11 cellular contexts compared by ENCODE assay signal in the genomic region with DNA sequence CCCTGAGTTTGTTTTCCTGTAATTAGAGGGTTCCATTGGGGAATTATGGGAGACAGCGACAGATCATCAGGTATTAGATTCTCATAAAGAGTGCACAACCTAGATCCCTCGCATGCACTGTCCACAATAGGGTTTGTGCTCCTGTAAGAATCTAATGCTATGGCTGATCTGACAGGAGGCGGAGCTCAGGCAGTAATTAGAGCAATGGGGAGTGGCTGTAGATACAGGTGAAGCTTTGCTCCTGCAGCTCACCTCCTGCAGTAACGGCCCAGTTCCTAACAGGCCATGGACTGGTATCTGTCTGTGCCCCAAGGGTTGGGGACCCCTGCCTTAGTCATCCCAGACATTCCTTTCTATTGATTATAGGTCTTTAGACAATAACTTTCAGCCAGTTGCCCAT. TPM values are rescaled to one million over a fixed set of nuclear protein-coding genes. Genes with fewer than 3 reads are reported as not detected.
A peak's percentile ranks its signal among the peaks of the same experiment; 100 is the strongest.
DNase-seq lines count a peak whose midpoint lies in the region; ATAC-seq and TF ChIP-seq lines count a peak whose summit lies in the region.
"Had no signal": no experiment of that assay in that cellular context is flagged by ENCODE, and none has a peak within 500 bp of the region (broad histone marks: within the 10 kb centered on the region; RNA-seq: fewer than 3 reads in every experiment).

No MANE protein-coding gene starts in this region.

- no peak for ATAC-seq in activated B cell treated with CpG ODN at 0.5 μM for 24 hours (ENCODE audit: low read depth)
- no peak for ATAC-seq in memory B cell (ENCODE audit: low read depth)
- ATAC-seq in GM19035 (IDR thresholded peaks at IDR 0.05; ENCODE audit: unreplicated experiment) = no peak
- ATAC-seq in HG02840 (IDR thresholded peaks at IDR 0.05; ENCODE audit: low FRiP score, unreplicated experiment) = no peak

- peak overlapping the region; percentile 73 for H3K4me3 Mint-ChIP-seq in activated naive CD4-positive, alpha-beta T cell treated with anti-CD3 and anti-CD28 coated beads, Interleukin-2, amount 50 U/mL, for 24 hours
- H3K4me3 Mint-ChIP-seq in activated B cell treated with CpG ODN at 0.5 μM for 24 hours (peak overlapping the region; percentile 95), memory B cell (peak overlapping the region; percentile 45), type B pancreatic cell (peak overlapping the region; percentile 87)

- intact Hi-C loops in activated B cell treated with CpG ODN at 0.5 μM for 24 hours (cut with micrococcal nuclease) = loop anchor here (1.0 kb wide), 5 partner anchors 33 to 79 kb away; a partner anchor contains a TSS

- no peaks in the 10 kb centered on the region for H3K27me3 Mint-ChIP-seq in activated naive CD4-positive, alpha-beta T cell treated with anti-CD3 and anti-CD28 coated beads, Interleukin-2, amount 50 U/mL, for 24 hours
- no peaks in the 10 kb centered on the region for H3K27me3 Mint-ChIP-seq in activated B cell treated with CpG ODN at 0.5 μM for 24 hours
- H3K27me3 Mint-ChIP-seq in memory B cell = no peaks in the 10 kb centered on the region
- H3K27me3 Mint-ChIP-seq in type B pancreatic cell = no peaks in the 10 kb centered on the region

- H3K4me1 Mint-ChIP-seq in activated naive CD4-positive, alpha-beta T cell treated with anti-CD3 and anti-CD28 coated beads, Interleukin-2, amount 50 U/mL, for 24 hours = peaks cover 16% of the 10 kb centered on the region
- H3K4me1 Mint-ChIP-seq in activated B cell treated with CpG ODN at 0.5 μM for 24 hours = peaks cover 19% of the 10 kb centered on the region
- peaks cover 16% of the 10 kb centered on the region for H3K4me1 Mint-ChIP-seq in memory B cell
- H3K4me1 Mint-ChIP-seq in type B pancreatic cell (ENCODE audit: unreplicated experiment) = peaks cover 9% of the 10 kb centered on the region

- POLR2A ChIA-PET in activated B cell treated with CpG ODN at 0.5 μM for 24 hours (lab: Charles Lee) = interaction anchor here (1.8 to 2.3 kb wide), 3 partner anchors 34 to 52 kb away, joined by 7 to 17 read pairs (median 14); a partner anchor contains a TSS

- H3K27ac Mint-ChIP-seq in activated naive CD4-positive, alpha-beta T cell treated with anti-CD3 and anti-CD28 coated beads, Interleukin-2, amount 50 U/mL, for 24 hours = peak overlapping the region; percentile 79
- H3K27ac Mint-ChIP-seq in activated B cell treated with CpG ODN at 0.5 μM for 24 hours (peak overlapping the region; percentile 94), memory B cell (peak overlapping the region; percentile 96), type B pancreatic cell (peak overlapping the region; percentile 95)

- TF ChIP-seq CTCF in activated B cell treated with CpG ODN at 0.5 μM for 24 hours (IDR thresholded peaks at IDR 0.05) (no peak), type B pancreatic cell (conservative IDR thresholded peaks at IDR 0.05) (no peak)

- CTCF ChIA-PET in activated B cell treated with CpG ODN at 0.5 μM for 24 hours (lab: Charles Lee) = no interaction called here

- no peaks in the 10 kb centered on the region for H3K36me3 Mint-ChIP-seq in activated naive CD4-positive, alpha-beta T cell treated with anti-CD3 and anti-CD28 coated beads, Interleukin-2, amount 50 U/mL, for 24 hours
- H3K36me3 Mint-ChIP-seq in activated B cell treated with CpG ODN at 0.5 μM for 24 hours (ENCODE audit: low read depth) (peaks cover 6% of the 10 kb centered on the region), memory B cell (no peaks in the 10 kb centered on the region), type B pancreatic cell (peaks cover 6% of the 10 kb centered on the region)

- H3K9me3 Mint-ChIP-seq in activated naive CD4-positive, alpha-beta T cell treated with anti-CD3 and anti-CD28 coated beads, Interleukin-2, amount 50 U/mL, for 24 hours = no peaks in the 10 kb centered on the region
- H3K9me3 Mint-ChIP-seq in activated B cell treated with CpG ODN at 0.5 μM for 24 hours (no peaks in the 10 kb centered on the region), memory B cell (no peaks in the 10 kb centered on the region), type B pancreatic cell (no peaks in the 10 kb centered on the region)

- DNase-seq in activated naive CD4-positive, alpha-beta T cell (lab: John Stamatoyannopoulos, UW) = no peak
- DNase-seq in activated B cell treated with CpG ODN at 0.5 μM for 24 hours (no peak), memory B cell (ENCODE audit: low spot score in 2 of 2) (no peak), type B pancreatic cell (ENCODE audit: extremely low spot score, unreplicated experiment) (no peak), mucosa of gallbladder (ENCODE audit: low spot score) (no peak)
- DNase-seq: body of pancreas; SIG-M5; stimulated activated CD8-positive, alpha-beta memory T cell treated with anti-CD3 and anti-CD28 coated beads, Interleukin-4, amount 100 ng/mL, for 48 hours had no signal

RNA-seq across cellular contexts. Expression of a gene that starts 0.9 kb away (rescaled TPM):
- total RNA-seq in activated B cell treated with CpG ODN at 0.5 μM for 24 hours (10.6 and 11.3 TPM in 2 replicates), type B pancreatic cell (ENCODE audit: low replicate concordance) (11.9 and 16.4 TPM in 2 replicates), mucosa of gallbladder (12.7 TPM)

RNA-seq across cellular contexts. Expression of a gene that starts 32.8 kb away (rescaled TPM):
- total RNA-seq in activated B cell treated with CpG ODN at 0.5 μM for 24 hours (33.9 and 39.6 TPM in 2 replicates), type B pancreatic cell (ENCODE audit: low replicate concordance) (52.8 and 66.6 TPM in 2 replicates), mucosa of gallbladder (30.4 TPM)

RNA-seq across cellular contexts. Expression of a gene that starts 33.3 kb away (rescaled TPM):
- total RNA-seq in activated B cell treated with CpG ODN at 0.5 μM for 24 hours = 59.0 and 70.6 TPM in 2 replicates
- total RNA-seq in type B pancreatic cell (ENCODE audit: low replicate concordance) = 157 and 170 TPM in 2 replicates
- 173 TPM for total RNA-seq in mucosa of gallbladder

RNA-seq across cellular contexts. Expression of a gene that starts 40.1 kb away (rescaled TPM):
- total RNA-seq in activated B cell treated with CpG ODN at 0.5 μM for 24 hours (88.3 and 108 TPM in 2 replicates), type B pancreatic cell (ENCODE audit: low replicate concordance) (87.0 and 120 TPM in 2 replicates), mucosa of gallbladder (113 TPM)

RNA-seq across cellular contexts. Expression of a gene that starts 52.5 kb away (rescaled TPM):
- total RNA-seq in activated B cell treated with CpG ODN at 0.5 μM for 24 hours = 99.7 and 104 TPM in 2 replicates
- 121 and 244 TPM in 2 replicates for total RNA-seq in type B pancreatic cell (ENCODE audit: low replicate concordance)
- total RNA-seq in mucosa of gallbladder = 58.2 TPM

Comparison
In these comparisons a context has a peak if more than half of its experiments do, and no peak if none do; other contexts are left out.
1. H3K4me3 Mint-ChIP-seq: peak in every context shown above with its lines; median percentile 95 in activated B cell treated with CpG ODN at 0.5 μM for 24 hours; 87 in type B pancreatic cell; 73 in activated naive CD4-positive, alpha-beta T cell treated with anti-CD3 and anti-CD28 coated beads, Interleukin-2, amount 50 U/mL, for 24 hours; 45 in memory B cell.